Comparison of ENCODE assay signal across 1 cellular context in genomic region chr3:177816667-177817208, GRCh38.
TF ChIP-seq lines count a peak whose summit lies in the region.

No MANE protein-coding gene starts in this region.

TF ChIP-seq in A549, 52 proteins besides CTCF, POLR2A, EP300 and RAD21 (continued from another document):
- TF ChIP-seq HMGXB4 (CRISPR knock-in tag; IDR thresholded peaks at IDR 0.05; ENCODE audit: borderline replicate concordance): no peak
- peak; percentile 58; the same call in 1 of the 2 replicates for TF ChIP-seq GATA3 (IDR thresholded peaks at IDR 0.05; ENCODE audit: borderline replicate concordance)
- no peak for TF ChIP-seq E2F6 (IDR thresholded peaks at IDR 0.05; ENCODE audit: borderline replicate concordance, low read depth)
- no peak for TF ChIP-seq CHD4 (IDR thresholded peaks at IDR 0.05; ENCODE audit: borderline replicate concordance)
- no peak for TF ChIP-seq KDM1A (IDR thresholded peaks at IDR 0.05; ENCODE audit: low read depth)
- no peak for TF ChIP-seq RNF2 (IDR thresholded peaks at IDR 0.05; ENCODE audit: borderline replicate concordance, low read depth)
- no peak for TF ChIP-seq HOXB13 (CRISPR knock-in tag; IDR thresholded peaks at IDR 0.05; ENCODE audit: low read depth)
- no peak for TF ChIP-seq POLR2AphosphoS2 (conservative IDR thresholded peaks at IDR 0.05; ENCODE audit: low read length)
- no peak for TF ChIP-seq FOXS1 (CRISPR knock-in tag; IDR thresholded peaks at IDR 0.05)
- TF ChIP-seq SREBF2 (IDR thresholded peaks at IDR 0.05): no peak
- peak in 1 of 2 experiments; percentile 51; a peak in 1 of 5 replicates for TF ChIP-seq JUN (IDR thresholded peaks at IDR 0.05)
- TF ChIP-seq TFCP2L1 (CRISPR knock-in tag; IDR thresholded peaks at IDR 0.05): no peak
TF ChIP-seq in A549: peak in this region for 7.
